1 cellular context compared by ENCODE assay signal in genomic region chr11:87351671-87352070, GRCh38.
TF ChIP-seq lines count a peak whose summit lies in the region.

No MANE protein-coding gene starts in this region.

TF ChIP-seq in WTC11, 78 proteins besides CTCF, POLR2A, EP300 and RAD21 (continued from another document):
- TF ChIP-seq ZNF425 (CRISPR knock-in tag; conservative IDR thresholded peaks at IDR 0.05) (no peak), RELA (CRISPR knock-in tag; IDR thresholded peaks at IDR 0.05; ENCODE audit: borderline replicate concordance) (no peak), HMGA2 (CRISPR knock-in tag; IDR thresholded peaks at IDR 0.05) (no peak), FOXK1 (CRISPR knock-in tag; IDR thresholded peaks at IDR 0.05) (no peak), IRF1 (CRISPR knock-in tag; IDR thresholded peaks at IDR 0.05) (no peak), NFYB (CRISPR knock-in tag; conservative IDR thresholded peaks at IDR 0.05; ENCODE audit: low read depth) (no peak), IRF2 (CRISPR knock-in tag; IDR thresholded peaks at IDR 0.05; ENCODE audit: borderline replicate concordance, low read depth) (no peak), SMAD3 (CRISPR knock-in tag; IDR thresholded peaks at IDR 0.05; ENCODE audit: borderline replicate concordance) (no peak), ERG (CRISPR knock-in tag; IDR thresholded peaks at IDR 0.05) (no peak), TCF7 (CRISPR knock-in tag; IDR thresholded peaks at IDR 0.05; ENCODE audit: low read depth) (no peak)
